ENCODE assay signal across 8 cellular contexts in genomic region chr10:101467286-101467770, GRCh38.
DNase-seq lines count a peak whose midpoint lies in the region; ATAC-seq and TF ChIP-seq lines count a peak whose summit lies in the region.

No MANE protein-coding gene starts in this region.

- no peaks in the 10 kb centered on the region for H3K36me3 Mint-ChIP-seq in nephron (ENCODE audit: low read depth)

- H3K27ac Mint-ChIP-seq in nephron, result no peak overlapping the region

- no peak overlapping the region for H3K4me3 Mint-ChIP-seq in nephron

- H3K36me3 ChIP-seq in H7 (replicated peaks; ENCODE audit: control insufficient read depth, insufficient read depth, low read length), result no peaks in the 10 kb centered on the region

- H3K27me3 Mint-ChIP-seq in nephron (ENCODE audit: low read depth), result no peaks in the 10 kb centered on the region

- ATAC-seq in GM18867 (IDR thresholded peaks at IDR 0.05; ENCODE audit: unreplicated experiment), result no peak
- ATAC-seq in GM19397 (IDR thresholded peaks at IDR 0.05; ENCODE audit: unreplicated experiment), result no peak

- H3K4me3 ChIP-seq in H7 (ENCODE audit: insufficient read depth, low read depth, low read length), result no peak overlapping the region

- peaks cover 22% of the 10 kb centered on the region for H3K4me1 Mint-ChIP-seq in nephron

- H3K9me3 Mint-ChIP-seq in nephron, result no peaks in the 10 kb centered on the region

- peak; percentile 54 for DNase-seq in Caki2 (ENCODE audit: low read depth)
- DNase-seq in H7, result peak; percentile 28
- peak; percentile 31 for DNase-seq in NCI-H226
- DNase-seq in activated CD4-positive, alpha-beta T cell treated with anti-CD3 and anti-CD28 coated beads for 48 hours, result peak; percentile 15
- peak; percentile 78 for DNase-seq in fibroblast of gingiva (ENCODE audit: low read depth)

- TF ChIP-seq CTCF in nephron (IDR thresholded peaks at IDR 0.05; ENCODE audit: unreplicated experiment in 3 of 3), result peak; percentile 81 to 89 (median 87)

- no peaks in the 10 kb centered on the region for H3K27me3 ChIP-seq in H7 (ENCODE audit: control insufficient read depth, insufficient read depth, low read length)

- in situ Hi-C loops in Caki2 (cut with HindIII; ENCODE audit: low pct_unique_long_range_greater_than_20kb, low sequenced_read_pairs), result no loop called here

Comparison
In these comparisons a context has a peak if more than half of its experiments do, and no peak if none do; other contexts are left out.
1. DNase-seq: peak in every context shown above with its lines; median percentile 78 in fibroblast of gingiva; 54 in Caki2; 31 in NCI-H226; 28 in H7; 15 in activated CD4-positive, alpha-beta T cell treated with anti-CD3 and anti-CD28 coated beads for 48 hours.